Comparison of ENCODE assay signal across 13 cellular contexts in the genomic region with DNA sequence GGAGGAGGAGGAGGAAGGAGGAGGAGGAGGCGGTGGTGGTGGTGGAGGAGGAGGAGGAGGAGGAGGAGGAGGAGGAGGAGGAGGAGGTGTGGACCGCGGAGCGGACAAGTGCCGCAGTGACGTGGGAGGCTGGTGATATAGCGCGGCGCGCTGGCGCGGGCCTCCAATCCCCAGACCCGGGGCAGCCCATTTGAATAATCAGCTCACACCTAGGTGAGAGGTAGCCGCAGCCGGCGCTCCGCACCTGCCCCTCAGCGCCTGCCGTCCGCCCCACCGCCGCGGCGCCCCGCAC. TPM values are rescaled to one million over a fixed set of nuclear protein-coding genes. Genes with fewer than 3 reads are reported as not detected.
A peak's percentile ranks its signal among the peaks of the same experiment; 100 is the strongest.
DNase-seq lines count a peak whose midpoint lies in the region; ATAC-seq and TF ChIP-seq lines count a peak whose summit lies in the region.
"Had no signal": no experiment of that assay in that cellular context is flagged by ENCODE, and none has a peak within 500 bp of the region (broad histone marks: within the 10 kb centered on the region; RNA-seq: fewer than 3 reads in every experiment).

No MANE protein-coding gene starts in this region.

- H3K27me3 Mint-ChIP-seq in nephron progenitor cell (ENCODE audit: low read depth, poor library complexity): peaks cover 98% of the 10 kb centered on the region
- peaks cover 66% of the 10 kb centered on the region for H3K27me3 Mint-ChIP-seq in activated CD4-positive, alpha-beta T cell treated with anti-CD3 and anti-CD28 coated beads for 36 hours

- peaks cover 6% of the 10 kb centered on the region for H3K9me3 Mint-ChIP-seq in nephron progenitor cell
- H3K9me3 Mint-ChIP-seq in activated CD4-positive, alpha-beta T cell treated with anti-CD3 and anti-CD28 coated beads for 36 hours (ENCODE audit: low read depth): no peaks in the 10 kb centered on the region

- no peak overlapping the region for H3K4me3 Mint-ChIP-seq in nephron progenitor cell
- H3K4me3 Mint-ChIP-seq in activated CD4-positive, alpha-beta T cell treated with anti-CD3 and anti-CD28 coated beads for 36 hours: no peak overlapping the region

- POLR2A ChIA-PET in activated CD4-positive, alpha-beta T cell treated with anti-CD3 and anti-CD28 coated beads for 36 hours (lab: Charles Lee): no interaction called here

- H3K4me3 ChIP-seq in coronary artery: peak overlapping the region; percentile 54

- TF ChIP-seq CTCF in coronary artery (IDR thresholded peaks at IDR 0.05) (no peak), nephron progenitor cell (IDR thresholded peaks at IDR 0.05) (no peak)

- intact Hi-C loops in activated CD4-positive, alpha-beta T cell treated with anti-CD3 and anti-CD28 coated beads for 36 hours (cut with DNase I, micrococcal nuclease): loop anchor here in 1 of 2 experiments (5.0 kb wide), 3 partner anchors 877 to 1077 kb away; a partner anchor contains a TSS

- no peak overlapping the region for H3K27ac Mint-ChIP-seq in nephron progenitor cell
- no peak overlapping the region for H3K27ac Mint-ChIP-seq in activated CD4-positive, alpha-beta T cell treated with anti-CD3 and anti-CD28 coated beads for 36 hours

- no peaks in the 10 kb centered on the region for H3K36me3 Mint-ChIP-seq in nephron progenitor cell (ENCODE audit: low read depth)
- H3K36me3 Mint-ChIP-seq in activated CD4-positive, alpha-beta T cell treated with anti-CD3 and anti-CD28 coated beads for 36 hours (ENCODE audit: low read depth): peaks cover 4% of the 10 kb centered on the region

- CTCF ChIA-PET in activated CD4-positive, alpha-beta T cell treated with anti-CD3 and anti-CD28 coated beads for 36 hours (lab: Charles Lee): no interaction called here

- H3K4me1 Mint-ChIP-seq in nephron progenitor cell: peaks cover 18% of the 10 kb centered on the region
- no peaks in the 10 kb centered on the region for H3K4me1 Mint-ChIP-seq in activated CD4-positive, alpha-beta T cell treated with anti-CD3 and anti-CD28 coated beads for 36 hours

- peak; percentile 57 for ATAC-seq in GM18868 (IDR thresholded peaks at IDR 0.05; ENCODE audit: unreplicated experiment)
- ATAC-seq in GM19397 (IDR thresholded peaks at IDR 0.05; ENCODE audit: unreplicated experiment): no peak
- no peak for ATAC-seq in GM21526 (IDR thresholded peaks at IDR 0.05; ENCODE audit: low FRiP score, unreplicated experiment)
- no peak for ATAC-seq in activated CD4-positive, alpha-beta T cell treated with anti-CD3 and anti-CD28 coated beads for 36 hours
- ATAC-seq: stimulated activated naive B cell treated with anti-CD40 and anti-IgM and Interleukin-4, amounts not matched to agents 10 μg/mL and 1 μg/mL and 100 μg/mL, for 72 hours had no signal

- no peak overlapping the region for H3K27ac ChIP-seq in coronary artery

- DNase-seq in NCI-H2196 (lab: John Stamatoyannopoulos, UW; ENCODE audit: unreplicated experiment) (peak; percentile 86), coronary artery (ENCODE audit: low spot score) (no peak), nephron progenitor cell (peak; percentile 32), HCEC 1CT (no peak)
- DNase-seq in activated CD4-positive, alpha-beta T cell treated with anti-CD3 and anti-CD28 coated beads for 36 hours: no peak
- DNase-seq: activated CD4-positive, CD25-positive, alpha-beta regulatory T cell; activated gamma-delta T cell treated with Interleukin-2 at 50 U/mL for 16 hours; stimulated activated naive B cell treated with anti-CD40 and anti-IgM and Interleukin-4, amounts not matched to agents 10 μg/mL and 1 μg/mL and 100 μg/mL, for 72 hours had no signal

RNA-seq across cellular contexts. Expression of a gene that starts 0.2 kb away (rescaled TPM):
- not detected for total RNA-seq in activated CD4-positive, alpha-beta T cell treated with anti-CD3 and anti-CD28 coated beads for 36 hours
- total RNA-seq: glomerular endothelial cell, RPMI7951 had no signal

Comparison
In these comparisons a context has a peak if more than half of its experiments do, and no peak if none do; other contexts are left out.
1. DNase-seq: peak in NCI-H2196 (single experiment) and nephron progenitor cell (single experiment); none in coronary artery (single experiment), HCEC 1CT (single experiment) and activated CD4-positive, alpha-beta T cell treated with anti-CD3 and anti-CD28 coated beads for 36 hours (single experiment).